ENCODE assay signal across 13 cellular contexts in genomic region chr6:98827295-98828159, GRCh38. TPM values are rescaled to one million over a fixed set of nuclear protein-coding genes. Genes with fewer than 3 reads are reported as not detected.
A peak's percentile ranks its signal among the peaks of the same experiment; 100 is the strongest.
DNase-seq lines count a peak whose midpoint lies in the region; ATAC-seq and TF ChIP-seq lines count a peak whose summit lies in the region.
"Had no signal": no experiment of that assay in that cellular context is flagged by ENCODE, and none has a peak within 500 bp of the region (broad histone marks: within the 10 kb centered on the region; RNA-seq: fewer than 3 reads in every experiment).

No MANE protein-coding gene starts in this region.

- TF ChIP-seq CTCF in nephron progenitor cell (IDR thresholded peaks at IDR 0.05): no peak
- no peak for TF ChIP-seq CTCF in CD14-positive monocyte (IDR thresholded peaks at IDR 0.05)

- H3K27ac ChIP-seq in HUES64 (ENCODE audit: low read depth, low read length) (no peak overlapping the region), ectodermal cell (ENCODE audit: insufficient read depth, low read depth, low read length, poor library complexity, severe bottlenecking) (peak overlapping the region; percentile 82)

- peak overlapping the region; percentile 44 for H3K4me3 ChIP-seq in HUES64 (ENCODE audit: low read length)
- peak overlapping the region; percentile 20 for H3K4me3 ChIP-seq in ectodermal cell (ENCODE audit: insufficient read depth, low read depth, low read length)

- peak overlapping the region; percentile 78 for H3K4me3 Mint-ChIP-seq in nephron progenitor cell
- peak overlapping the region in 1 of 2 donors; percentile 79 for H3K4me3 Mint-ChIP-seq in CD14-positive monocyte
- H3K4me3 Mint-ChIP-seq: activated naive CD8-positive, alpha-beta T cell treated with anti-CD3 and anti-CD28 coated beads, Interleukin-2, amount 10 ng/mL, durations not matched to agents 7 days and 5 days had no signal

- H3K9me3 Mint-ChIP-seq in nephron progenitor cell (peaks cover 4% of the 10 kb centered on the region), CD14-positive monocyte (peaks cover 0 to 29% (median 12%) of the 10 kb centered on the region in 7 donors)
- H3K9me3 Mint-ChIP-seq: activated naive CD8-positive, alpha-beta T cell treated with anti-CD3 and anti-CD28 coated beads, Interleukin-2, amount 10 ng/mL, durations not matched to agents 7 days and 5 days had no signal

- H3K27ac Mint-ChIP-seq in nephron progenitor cell (no peak overlapping the region), CD14-positive monocyte (peak overlapping the region in 1 of 7 donors; percentile 40)
- H3K27ac Mint-ChIP-seq: activated naive CD8-positive, alpha-beta T cell treated with anti-CD3 and anti-CD28 coated beads, Interleukin-2, amount 10 ng/mL, durations not matched to agents 7 days and 5 days; CD4-positive, CD25-positive, alpha-beta regulatory T cell; immature natural killer cell had no signal

- H3K27me3 ChIP-seq in HUES64 (ENCODE audit: insufficient read depth, low read length): peaks cover 100% of the 10 kb centered on the region
- peaks cover 97% of the 10 kb centered on the region for H3K27me3 ChIP-seq in ectodermal cell (ENCODE audit: control insufficient read depth, insufficient read depth, low read length, poor library complexity, severe bottlenecking)

- peaks cover 94% of the 10 kb centered on the region for H3K27me3 Mint-ChIP-seq in nephron progenitor cell (ENCODE audit: low read depth, poor library complexity)
- H3K27me3 Mint-ChIP-seq in CD14-positive monocyte (ENCODE audit: low read depth in 3 of 3): peaks cover 94 to 95% (median 95%) of the 10 kb centered on the region in 3 donors

- under 1% methylated on average over 41 of the region's 44 CpGs for WGBS in HUES64
- 0% methylated on average over 42 to 44 of the region's 44 CpGs for WGBS in ectodermal cell, 2 experiments

- H3K4me1 Mint-ChIP-seq in nephron progenitor cell (peaks cover 79% of the 10 kb centered on the region), CD14-positive monocyte (peaks cover 17% of the 10 kb centered on the region)

- H3K9ac ChIP-seq in HUES64 (ENCODE audit: low read depth, low read length): no peak overlapping the region

- no peaks in the 10 kb centered on the region for H3K36me3 Mint-ChIP-seq in nephron progenitor cell (ENCODE audit: low read depth)
- H3K36me3 Mint-ChIP-seq in CD14-positive monocyte: peaks cover 0 to 5% of the 10 kb centered on the region in 2 donors
- H3K36me3 Mint-ChIP-seq: activated naive CD8-positive, alpha-beta T cell treated with anti-CD3 and anti-CD28 coated beads, Interleukin-2, amount 10 ng/mL, durations not matched to agents 7 days and 5 days; CD4-positive, CD25-positive, alpha-beta regulatory T cell had no signal

- peak; percentile 22 for DNase-seq in DMS153 treated with DMSO at 0.1 percent for 48 hours (lab: John Stamatoyannopoulos, UW; ENCODE audit: unreplicated experiment)
- DNase-seq in nephron progenitor cell: no peak
- DNase-seq in NCI-H1694 (lab: John Stamatoyannopoulos, UW): no peak
- no peak for DNase-seq in activated effector memory CD4-positive, alpha-beta T cell treated with Interleukin-2 at 50 U/mL for 16 hours
- no peak for DNase-seq in CD14-positive monocyte (ENCODE audit: low spot score)
- DNase-seq: activated naive CD8-positive, alpha-beta T cell treated with anti-CD3 and anti-CD28 coated beads, Interleukin-2, amount 10 ng/mL, durations not matched to agents 7 days and 5 days; CD4-positive, CD25-positive, alpha-beta regulatory T cell; immature natural killer cell; naive thymus-derived CD8-positive, alpha-beta T cell; NCI-H2081 treated with DMSO at 0.1 percent for 48 hours had no signal

- peaks cover 47% of the 10 kb centered on the region for H3K4me1 ChIP-seq in HUES64 (ENCODE audit: insufficient read depth, low read length)
- H3K4me1 ChIP-seq in ectodermal cell (ENCODE audit: control insufficient read depth, insufficient read depth, low read length): peaks cover 57% of the 10 kb centered on the region

- H3K36me3 ChIP-seq in HUES64 (ENCODE audit: insufficient read depth, low read length) (no peaks in the 10 kb centered on the region), ectodermal cell (ENCODE audit: control insufficient read depth, insufficient read depth, low read length) (no peaks in the 10 kb centered on the region)

- ATAC-seq in GM21367 (IDR thresholded peaks at IDR 0.05; ENCODE audit: unreplicated experiment): no peak
- ATAC-seq: naive thymus-derived CD8-positive, alpha-beta T cell had no signal

- intact Hi-C loops in CD14-positive monocyte (cut with micrococcal nuclease): no loop called here

- H3K9me3 ChIP-seq in HUES64 (ENCODE audit: insufficient read depth, low read depth, low read length) (no peaks in the 10 kb centered on the region), ectodermal cell (ENCODE audit: control insufficient read depth, low read length) (no peaks in the 10 kb centered on the region)

RNA-seq across cellular contexts. Expression of gene POU3F2, which starts 6.8 kb away (rescaled TPM):
- polyA plus RNA-seq in HUES64 (2013, experiment 1 of 2): 7.3 TPM
- 16.2 TPM for polyA plus RNA-seq in HUES64 (2013, experiment 2 of 2)
- polyA plus RNA-seq in ectodermal cell (2013, experiment 1 of 4): 30.1 TPM
- 34.8 TPM for polyA plus RNA-seq in ectodermal cell (2013, experiment 2 of 4)
- 34.7 TPM for polyA plus RNA-seq in ectodermal cell (2013, experiment 3 of 4)
- 38.9 TPM for polyA plus RNA-seq in ectodermal cell (2013, experiment 4 of 4)
- not detected for polyA plus RNA-seq in CD14-positive monocyte
- polyA plus RNA-seq: CD4-positive, CD25-positive, alpha-beta regulatory T cell; immature natural killer cell; naive thymus-derived CD8-positive, alpha-beta T cell had no signal
